Comparison of ENCODE assay signal across 1 cellular context in the genomic region with DNA sequence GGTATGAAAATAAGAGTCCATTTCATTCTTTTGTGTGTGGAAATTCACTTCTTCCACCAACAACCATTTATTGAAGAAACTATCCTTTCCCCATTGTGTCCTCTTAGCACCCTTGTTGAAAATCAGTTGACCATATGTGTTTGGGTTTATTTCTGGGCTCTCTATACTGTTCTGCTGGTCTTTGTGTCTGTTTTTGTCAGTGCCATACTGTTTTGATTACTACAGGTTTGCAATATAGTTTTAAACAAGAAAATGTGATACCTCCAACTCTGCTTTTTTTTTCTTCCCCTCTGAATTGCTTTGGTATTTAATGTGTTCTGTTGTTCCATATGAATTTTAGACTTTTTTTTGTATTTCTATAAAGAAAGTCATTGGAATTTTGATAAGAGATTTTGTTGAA.
TF ChIP-seq lines count a peak whose summit lies in the region.

No MANE protein-coding gene starts in this region.

TF ChIP-seq in K562, 482 proteins besides CTCF, POLR2A, EP300 and RAD21 (continued from another document):
- TF ChIP-seq, protein P1, sequence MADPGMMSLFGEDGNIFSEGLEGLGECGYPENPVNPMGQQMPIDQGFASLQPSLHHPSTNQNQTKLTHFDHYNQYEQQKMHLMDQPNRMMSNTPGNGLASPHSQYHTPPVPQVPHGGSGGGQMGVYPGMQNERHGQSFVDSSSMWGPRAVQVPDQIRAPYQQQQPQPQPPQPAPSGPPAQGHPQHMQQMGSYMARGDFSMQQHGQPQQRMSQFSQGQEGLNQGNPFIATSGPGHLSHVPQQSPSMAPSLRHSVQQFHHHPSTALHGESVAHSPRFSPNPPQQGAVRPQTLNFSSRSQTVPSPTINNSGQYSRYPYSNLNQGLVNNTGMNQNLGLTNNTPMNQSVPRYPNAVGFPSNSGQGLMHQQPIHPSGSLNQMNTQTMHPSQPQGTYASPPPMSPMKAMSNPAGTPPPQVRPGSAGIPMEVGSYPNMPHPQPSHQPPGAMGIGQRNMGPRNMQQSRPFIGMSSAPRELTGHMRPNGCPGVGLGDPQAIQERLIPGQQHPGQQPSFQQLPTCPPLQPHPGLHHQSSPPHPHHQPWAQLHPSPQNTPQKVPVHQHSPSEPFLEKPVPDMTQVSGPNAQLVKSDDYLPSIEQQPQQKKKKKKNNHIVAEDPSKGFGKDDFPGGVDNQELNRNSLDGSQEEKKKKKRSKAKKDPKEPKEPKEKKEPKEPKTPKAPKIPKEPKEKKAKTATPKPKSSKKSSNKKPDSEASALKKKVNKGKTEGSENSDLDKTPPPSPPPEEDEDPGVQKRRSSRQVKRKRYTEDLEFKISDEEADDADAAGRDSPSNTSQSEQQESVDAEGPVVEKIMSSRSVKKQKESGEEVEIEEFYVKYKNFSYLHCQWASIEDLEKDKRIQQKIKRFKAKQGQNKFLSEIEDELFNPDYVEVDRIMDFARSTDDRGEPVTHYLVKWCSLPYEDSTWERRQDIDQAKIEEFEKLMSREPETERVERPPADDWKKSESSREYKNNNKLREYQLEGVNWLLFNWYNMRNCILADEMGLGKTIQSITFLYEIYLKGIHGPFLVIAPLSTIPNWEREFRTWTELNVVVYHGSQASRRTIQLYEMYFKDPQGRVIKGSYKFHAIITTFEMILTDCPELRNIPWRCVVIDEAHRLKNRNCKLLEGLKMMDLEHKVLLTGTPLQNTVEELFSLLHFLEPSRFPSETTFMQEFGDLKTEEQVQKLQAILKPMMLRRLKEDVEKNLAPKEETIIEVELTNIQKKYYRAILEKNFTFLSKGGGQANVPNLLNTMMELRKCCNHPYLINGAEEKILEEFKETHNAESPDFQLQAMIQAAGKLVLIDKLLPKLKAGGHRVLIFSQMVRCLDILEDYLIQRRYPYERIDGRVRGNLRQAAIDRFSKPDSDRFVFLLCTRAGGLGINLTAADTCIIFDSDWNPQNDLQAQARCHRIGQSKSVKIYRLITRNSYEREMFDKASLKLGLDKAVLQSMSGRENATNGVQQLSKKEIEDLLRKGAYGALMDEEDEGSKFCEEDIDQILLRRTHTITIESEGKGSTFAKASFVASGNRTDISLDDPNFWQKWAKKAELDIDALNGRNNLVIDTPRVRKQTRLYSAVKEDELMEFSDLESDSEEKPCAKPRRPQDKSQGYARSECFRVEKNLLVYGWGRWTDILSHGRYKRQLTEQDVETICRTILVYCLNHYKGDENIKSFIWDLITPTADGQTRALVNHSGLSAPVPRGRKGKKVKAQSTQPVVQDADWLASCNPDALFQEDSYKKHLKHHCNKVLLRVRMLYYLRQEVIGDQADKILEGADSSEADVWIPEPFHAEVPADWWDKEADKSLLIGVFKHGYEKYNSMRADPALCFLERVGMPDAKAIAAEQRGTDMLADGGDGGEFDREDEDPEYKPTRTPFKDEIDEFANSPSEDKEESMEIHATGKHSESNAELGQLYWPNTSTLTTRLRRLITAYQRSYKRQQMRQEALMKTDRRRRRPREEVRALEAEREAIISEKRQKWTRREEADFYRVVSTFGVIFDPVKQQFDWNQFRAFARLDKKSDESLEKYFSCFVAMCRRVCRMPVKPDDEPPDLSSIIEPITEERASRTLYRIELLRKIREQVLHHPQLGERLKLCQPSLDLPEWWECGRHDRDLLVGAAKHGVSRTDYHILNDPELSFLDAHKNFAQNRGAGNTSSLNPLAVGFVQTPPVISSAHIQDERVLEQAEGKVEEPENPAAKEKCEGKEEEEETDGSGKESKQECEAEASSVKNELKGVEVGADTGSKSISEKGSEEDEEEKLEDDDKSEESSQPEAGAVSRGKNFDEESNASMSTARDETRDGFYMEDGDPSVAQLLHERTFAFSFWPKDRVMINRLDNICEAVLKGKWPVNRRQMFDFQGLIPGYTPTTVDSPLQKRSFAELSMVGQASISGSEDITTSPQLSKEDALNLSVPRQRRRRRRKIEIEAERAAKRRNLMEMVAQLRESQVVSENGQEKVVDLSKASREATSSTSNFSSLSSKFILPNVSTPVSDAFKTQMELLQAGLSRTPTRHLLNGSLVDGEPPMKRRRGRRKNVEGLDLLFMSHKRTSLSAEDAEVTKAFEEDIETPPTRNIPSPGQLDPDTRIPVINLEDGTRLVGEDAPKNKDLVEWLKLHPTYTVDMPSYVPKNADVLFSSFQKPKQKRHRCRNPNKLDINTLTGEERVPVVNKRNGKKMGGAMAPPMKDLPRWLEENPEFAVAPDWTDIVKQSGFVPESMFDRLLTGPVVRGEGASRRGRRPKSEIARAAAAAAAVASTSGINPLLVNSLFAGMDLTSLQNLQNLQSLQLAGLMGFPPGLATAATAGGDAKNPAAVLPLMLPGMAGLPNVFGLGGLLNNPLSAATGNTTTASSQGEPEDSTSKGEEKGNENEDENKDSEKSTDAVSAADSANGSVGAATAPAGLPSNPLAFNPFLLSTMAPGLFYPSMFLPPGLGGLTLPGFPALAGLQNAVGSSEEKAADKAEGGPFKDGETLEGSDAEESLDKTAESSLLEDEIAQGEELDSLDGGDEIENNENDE (IDR thresholded peaks at IDR 0.05; ENCODE audit: low read depth, low read length): no peak
- TF ChIP-seq ADNP (tag; IDR thresholded peaks at IDR 0.05) (no peak), FOXP1 (CRISPR knock-in tag; IDR thresholded peaks at IDR 0.05) (no peak), TCF3 (CRISPR knock-in tag; IDR thresholded peaks at IDR 0.05) (no peak), NCOA6 (IDR thresholded peaks at IDR 0.05) (no peak), TBL1XR1 (IDR thresholded peaks at IDR 0.05; ENCODE audit: low read length in 2 of 2) (no peak), RBM25 (IDR thresholded peaks at IDR 0.05; ENCODE audit: low read depth, low read length, severe bottlenecking) (peak; percentile 86), TRIM28 (IDR thresholded peaks at IDR 0.05) (peak; percentile 72)
- TF ChIP-seq, protein P2, sequence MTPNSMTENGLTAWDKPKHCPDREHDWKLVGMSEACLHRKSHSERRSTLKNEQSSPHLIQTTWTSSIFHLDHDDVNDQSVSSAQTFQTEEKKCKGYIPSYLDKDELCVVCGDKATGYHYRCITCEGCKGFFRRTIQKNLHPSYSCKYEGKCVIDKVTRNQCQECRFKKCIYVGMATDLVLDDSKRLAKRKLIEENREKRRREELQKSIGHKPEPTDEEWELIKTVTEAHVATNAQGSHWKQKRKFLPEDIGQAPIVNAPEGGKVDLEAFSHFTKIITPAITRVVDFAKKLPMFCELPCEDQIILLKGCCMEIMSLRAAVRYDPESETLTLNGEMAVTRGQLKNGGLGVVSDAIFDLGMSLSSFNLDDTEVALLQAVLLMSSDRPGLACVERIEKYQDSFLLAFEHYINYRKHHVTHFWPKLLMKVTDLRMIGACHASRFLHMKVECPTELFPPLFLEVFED (CRISPR knock-in tag; conservative IDR thresholded peaks at IDR 0.05): no peak
TF ChIP-seq in K562: peak in this region for 2.
